9 cellular contexts compared by ENCODE assay signal in the genomic region with DNA sequence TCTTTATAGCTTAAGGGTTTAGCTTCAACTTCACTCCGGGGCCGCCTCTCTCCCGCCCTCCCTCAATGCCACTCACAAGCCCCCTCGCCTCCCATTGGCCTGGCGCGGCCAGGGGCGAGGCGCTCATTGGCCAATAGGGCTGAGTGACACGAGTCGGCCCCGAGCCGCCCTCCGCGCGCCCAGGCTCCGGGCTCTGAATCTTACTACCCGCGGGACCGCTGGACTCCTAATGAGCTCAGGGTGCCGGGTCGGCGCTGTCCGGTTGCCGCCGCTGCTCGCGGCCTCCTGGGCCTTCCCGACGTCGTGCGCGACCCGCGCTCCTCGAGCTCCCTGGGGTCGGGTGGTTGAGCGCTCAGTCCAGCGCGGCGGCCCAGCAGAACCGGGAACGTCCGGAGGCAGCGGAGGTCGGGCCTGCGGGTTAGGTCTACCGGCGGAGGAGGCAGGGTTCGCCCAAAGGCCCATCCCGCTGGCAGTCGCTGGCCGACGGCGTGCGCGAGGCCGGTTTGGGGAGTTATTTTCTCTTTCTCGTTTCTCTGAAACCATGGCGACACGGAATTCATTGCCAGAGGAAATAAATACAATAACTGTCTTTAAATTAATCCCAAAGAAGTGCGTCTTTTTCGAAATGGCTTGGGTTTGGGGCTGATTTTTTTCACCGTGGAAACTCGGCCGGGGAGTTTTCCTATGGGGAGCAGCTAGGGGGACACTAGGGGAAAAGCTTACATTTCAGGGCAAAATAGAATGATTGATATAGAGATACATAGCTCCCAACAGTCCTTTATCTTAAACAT. TPM values are rescaled to one million over a fixed set of nuclear protein-coding genes. Genes with fewer than 3 reads are reported as not detected.
DNase-seq lines count a peak whose midpoint lies in the region; ATAC-seq and TF ChIP-seq lines count a peak whose summit lies in the region.
"Had no signal": no experiment of that assay in that cellular context is flagged by ENCODE, and none has a peak within 500 bp of the region (broad histone marks: within the 10 kb centered on the region; RNA-seq: fewer than 3 reads in every experiment).

A gene with protein sequence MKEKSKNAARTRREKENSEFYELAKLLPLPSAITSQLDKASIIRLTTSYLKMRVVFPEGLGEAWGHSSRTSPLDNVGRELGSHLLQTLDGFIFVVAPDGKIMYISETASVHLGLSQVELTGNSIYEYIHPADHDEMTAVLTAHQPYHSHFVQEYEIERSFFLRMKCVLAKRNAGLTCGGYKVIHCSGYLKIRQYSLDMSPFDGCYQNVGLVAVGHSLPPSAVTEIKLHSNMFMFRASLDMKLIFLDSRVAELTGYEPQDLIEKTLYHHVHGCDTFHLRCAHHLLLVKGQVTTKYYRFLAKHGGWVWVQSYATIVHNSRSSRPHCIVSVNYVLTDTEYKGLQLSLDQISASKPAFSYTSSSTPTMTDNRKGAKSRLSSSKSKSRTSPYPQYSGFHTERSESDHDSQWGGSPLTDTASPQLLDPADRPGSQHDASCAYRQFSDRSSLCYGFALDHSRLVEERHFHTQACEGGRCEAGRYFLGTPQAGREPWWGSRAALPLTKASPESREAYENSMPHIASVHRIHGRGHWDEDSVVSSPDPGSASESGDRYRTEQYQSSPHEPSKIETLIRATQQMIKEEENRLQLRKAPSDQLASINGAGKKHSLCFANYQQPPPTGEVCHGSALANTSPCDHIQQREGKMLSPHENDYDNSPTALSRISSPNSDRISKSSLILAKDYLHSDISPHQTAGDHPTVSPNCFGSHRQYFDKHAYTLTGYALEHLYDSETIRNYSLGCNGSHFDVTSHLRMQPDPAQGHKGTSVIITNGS (minus strand): TSS at position 12 of the 791 bp plus-strand sequence. CDS start 1,453 bp downstream, outside the sequence.

- ATAC-seq in HG03064 (IDR thresholded peaks at IDR 0.05; ENCODE audit: low read depth, unreplicated experiment) = peak; percentile 52

- no peak within 1 kb of the TSS for H3K4me2 ChIP-seq in parathyroid adenoma (ENCODE audit: low read length)

- no peaks in the 10 kb centered on the region for H3K36me3 ChIP-seq in parathyroid adenoma (ENCODE audit: control insufficient read depth, insufficient read depth, low read length)
- H3K36me3 ChIP-seq: tibial artery had no signal

- H3K4me3 ChIP-seq in fibroblast of the aortic adventitia (ENCODE audit: low read depth, low read length) = peak within 1 kb of the TSS; percentile 42
- no peak within 1 kb of the TSS for H3K4me3 ChIP-seq in parathyroid adenoma (ENCODE audit: low read depth, low read length)

- H2AFZ ChIP-seq in parathyroid adenoma = peak within 1 kb of the TSS; percentile 33

- no peaks in the 10 kb centered on the region for H3K4me1 ChIP-seq in parathyroid adenoma

- no peak for TF ChIP-seq CTCF in fibroblast of the aortic adventitia (IDR thresholded peaks at IDR 0.05; ENCODE audit: insufficient read depth, low read length)
- TF ChIP-seq CTCF in parathyroid adenoma (IDR thresholded peaks at IDR 0.05) = no peak

- peaks cover 37% of the 10 kb centered on the region for H3K27me3 ChIP-seq in parathyroid adenoma (ENCODE audit: control insufficient read depth, insufficient read depth, low read length)

- no peaks in the 10 kb centered on the region for H3K9me3 ChIP-seq in parathyroid adenoma (ENCODE audit: control insufficient read depth, low read length)
- H3K9me3 ChIP-seq: tibial artery had no signal

- no peaks in the 10 kb centered on the region for H3K79me2 ChIP-seq in parathyroid adenoma

- H3K27ac ChIP-seq in parathyroid adenoma = no peak within 1 kb of the TSS
- H3K27ac ChIP-seq: tibial artery had no signal

- in situ Hi-C loops in SK-MEL-5 (cut with HindIII; ENCODE audit: low pct_unique_long_range_greater_than_20kb, low sequenced_read_pairs) = no loop called here

- no peak within 1 kb of the TSS for H3K9ac ChIP-seq in parathyroid adenoma

- peak; percentile 30 for DNase-seq in activated CD4-positive, alpha-beta T cell treated with anti-CD3 and anti-CD28 coated beads for 48 hours
- DNase-seq in activated CD4-positive, alpha-beta T cell treated with anti-CD3 and anti-CD28 coated beads for 1 hour = no peak
- DNase-seq in SK-MEL-5 (ENCODE audit: low read depth, low spot score) (peak; percentile 33), fibroblast of the aortic adventitia (ENCODE audit: low read depth) (no peak), amygdala (lab: John Stamatoyannopoulos, UW) (no peak), SW480 (ENCODE audit: low spot score) (no peak)

RNA-seq across cellular contexts. Expression of the gene that starts here (rescaled TPM):
- total RNA-seq in SK-MEL-5 (2014; rRNA removed; shearing (Covaris generic)) = not detected in 2 replicates
- polyA plus RNA-seq in SK-MEL-5 (2015; cell fraction: cytosol; rRNA removed) = not detected in 2 replicates
- polyA plus RNA-seq in SK-MEL-5 (2015; cell fraction: nucleus; rRNA removed) = not detected in 2 replicates
- total RNA-seq in fibroblast of the aortic adventitia (ENCODE audit: low replicate concordance) = under 0.01 TPM in 1 of 2 replicates, not detected in the other

Comparison
In these comparisons a context has a peak if more than half of its experiments do, and no peak if none do; other contexts are left out.
1. Peak in DNase-seq in SK-MEL-5; RNA of the gene not detected or under 1 TPM.